ENCODE assay signal across 13 cellular contexts in genomic region chr10:5582736-5583135, GRCh38. TPM values are rescaled to one million over a fixed set of nuclear protein-coding genes. Genes with fewer than 3 reads are reported as not detected.
DNase-seq lines count a peak whose midpoint lies in the region; ATAC-seq and TF ChIP-seq lines count a peak whose summit lies in the region.
"Had no signal": no experiment of that assay in that cellular context is flagged by ENCODE, and none has a peak within 500 bp of the region (broad histone marks: within the 10 kb centered on the region; RNA-seq: fewer than 3 reads in every experiment).

No MANE protein-coding gene starts in this region.

- TF ChIP-seq CTCF in GM12872 (IDR thresholded peaks at IDR 0.05; ENCODE audit: insufficient read depth, low read depth, low read length): 0 out of 3 replicates have a peak, but pooled peaks have one; percentile 35
- TF ChIP-seq CTCF in endothelial cell (IDR thresholded peaks at IDR 0.05; ENCODE audit: unreplicated experiment): peak; percentile 30
- peak; percentile 17 for TF ChIP-seq CTCF in retinal pigment epithelial cell (conservative IDR thresholded peaks at IDR 0.05; ENCODE audit: low read depth, low read length)

- H3K9me3 Mint-ChIP-seq in endothelial cell (ENCODE audit: unreplicated experiment): no peaks in the 10 kb centered on the region
- no peaks in the 10 kb centered on the region for H3K9me3 Mint-ChIP-seq in activated CD4-positive, alpha-beta memory T cell treated with anti-CD3 and anti-CD28 coated beads, Interleukin-2, amount 10 ng/mL, durations not matched to agents 7 days and 5 days
- no peaks in the 10 kb centered on the region for H3K9me3 Mint-ChIP-seq in activated naive CD8-positive, alpha-beta T cell treated with anti-CD3 and anti-CD28 coated beads for 36 hours
- H3K9me3 Mint-ChIP-seq: stimulated activated naive CD8-positive, alpha-beta T cell treated with anti-CD3 and anti-CD28 coated beads, Interleukin-15, amount 100 ng/mL, for 72 hours had no signal

- peak overlapping the region; percentile 80 for H3K27ac Mint-ChIP-seq in endothelial cell (ENCODE audit: unreplicated experiment)
- no peak overlapping the region for H3K27ac Mint-ChIP-seq in activated CD4-positive, alpha-beta memory T cell treated with anti-CD3 and anti-CD28 coated beads, Interleukin-2, amount 10 ng/mL, durations not matched to agents 7 days and 5 days
- no peak overlapping the region for H3K27ac Mint-ChIP-seq in activated naive CD8-positive, alpha-beta T cell treated with anti-CD3 and anti-CD28 coated beads for 36 hours
- H3K27ac Mint-ChIP-seq: stimulated activated naive CD8-positive, alpha-beta T cell treated with anti-CD3 and anti-CD28 coated beads, Interleukin-15, amount 100 ng/mL, for 72 hours had no signal

- CTCF ChIA-PET in activated CD4-positive, alpha-beta memory T cell treated with anti-CD3 and anti-CD28 coated beads, Interleukin-2, amount 10 ng/mL, durations not matched to agents 7 days and 5 days (lab: Charles Lee): interaction anchor here (1.5 kb wide), 1 partner anchor 22 kb away, joined by 3 read pairs; no protein-coding TSS in a partner anchor

- no peak for ATAC-seq in HG03108 (IDR thresholded peaks at IDR 0.05; ENCODE audit: unreplicated experiment)
- ATAC-seq: stimulated activated naive CD8-positive, alpha-beta T cell treated with anti-CD3 and anti-CD28 coated beads, Interleukin-15, amount 100 ng/mL, for 72 hours had no signal

- H3K36me3 Mint-ChIP-seq in endothelial cell (ENCODE audit: low read depth, unreplicated experiment): no peaks in the 10 kb centered on the region
- H3K36me3 Mint-ChIP-seq in activated CD4-positive, alpha-beta memory T cell treated with anti-CD3 and anti-CD28 coated beads, Interleukin-2, amount 10 ng/mL, durations not matched to agents 7 days and 5 days (ENCODE audit: low read depth): no peaks in the 10 kb centered on the region
- H3K36me3 Mint-ChIP-seq in activated naive CD8-positive, alpha-beta T cell treated with anti-CD3 and anti-CD28 coated beads for 36 hours: no peaks in the 10 kb centered on the region
- H3K36me3 Mint-ChIP-seq: IgD-negative memory B cell had no signal

- H3K4me1 Mint-ChIP-seq in endothelial cell (ENCODE audit: unreplicated experiment): peaks cover 35% of the 10 kb centered on the region
- H3K4me1 Mint-ChIP-seq in activated CD4-positive, alpha-beta memory T cell treated with anti-CD3 and anti-CD28 coated beads, Interleukin-2, amount 10 ng/mL, durations not matched to agents 7 days and 5 days: no peaks in the 10 kb centered on the region
- peaks cover 3% of the 10 kb centered on the region for H3K4me1 Mint-ChIP-seq in activated naive CD8-positive, alpha-beta T cell treated with anti-CD3 and anti-CD28 coated beads for 36 hours
- H3K4me1 Mint-ChIP-seq: stimulated activated naive CD8-positive, alpha-beta T cell treated with anti-CD3 and anti-CD28 coated beads, Interleukin-15, amount 100 ng/mL, for 72 hours had no signal

- peak; percentile 3 for DNase-seq in NCI-H69 (lab: John Stamatoyannopoulos, UW)
- DNase-seq in endothelial cell (ENCODE audit: low spot score): no peak
- DNase-seq in retinal pigment epithelial cell (ENCODE audit: low read depth): no peak
- no peak for DNase-seq in activated CD4-positive, alpha-beta memory T cell treated with anti-CD3 and anti-CD28 coated beads, Interleukin-2, amount 10 ng/mL, durations not matched to agents 7 days and 5 days
- no peak for DNase-seq in activated naive CD8-positive, alpha-beta T cell treated with anti-CD3 and anti-CD28 coated beads for 36 hours
- DNase-seq: activated CD4-positive, CD25-positive, alpha-beta regulatory T cell; foreskin fibroblast; NCI-H1436 treated with DMSO at 0.1 percent for 48 hours; stimulated activated naive CD8-positive, alpha-beta T cell treated with anti-CD3 and anti-CD28 coated beads, Interleukin-15, amount 100 ng/mL, for 72 hours had no signal

- POLR2A ChIA-PET in activated CD4-positive, alpha-beta memory T cell treated with anti-CD3 and anti-CD28 coated beads, Interleukin-2, amount 10 ng/mL, durations not matched to agents 7 days and 5 days (lab: Charles Lee): no interaction called here

- peaks cover 4% of the 10 kb centered on the region for H3K27me3 Mint-ChIP-seq in endothelial cell (ENCODE audit: unreplicated experiment)
- peaks cover 13% of the 10 kb centered on the region for H3K27me3 Mint-ChIP-seq in activated CD4-positive, alpha-beta memory T cell treated with anti-CD3 and anti-CD28 coated beads, Interleukin-2, amount 10 ng/mL, durations not matched to agents 7 days and 5 days
- H3K27me3 Mint-ChIP-seq in activated naive CD8-positive, alpha-beta T cell treated with anti-CD3 and anti-CD28 coated beads for 36 hours: peaks cover 5% of the 10 kb centered on the region

- no peak overlapping the region for H3K4me3 Mint-ChIP-seq in endothelial cell (ENCODE audit: unreplicated experiment)
- H3K4me3 Mint-ChIP-seq in activated CD4-positive, alpha-beta memory T cell treated with anti-CD3 and anti-CD28 coated beads, Interleukin-2, amount 10 ng/mL, durations not matched to agents 7 days and 5 days: no peak overlapping the region
- no peak overlapping the region for H3K4me3 Mint-ChIP-seq in activated naive CD8-positive, alpha-beta T cell treated with anti-CD3 and anti-CD28 coated beads for 36 hours
- H3K4me3 Mint-ChIP-seq: stimulated activated naive CD8-positive, alpha-beta T cell treated with anti-CD3 and anti-CD28 coated beads, Interleukin-15, amount 100 ng/mL, for 72 hours had no signal

- H3K4me3 ChIP-seq in retinal pigment epithelial cell (ENCODE audit: low read length): no peak overlapping the region
- H3K4me3 ChIP-seq: SK-N-MC had no signal

RNA-seq across cellular contexts. Expression of gene CALML3, which starts 58.0 kb away (rescaled TPM):
- not detected for total RNA-seq in endothelial cell (ENCODE audit: unreplicated experiment)
- not detected for total RNA-seq in activated CD4-positive, alpha-beta memory T cell treated with anti-CD3 and anti-CD28 coated beads, Interleukin-2, amount 10 ng/mL, durations not matched to agents 7 days and 5 days
- not detected for total RNA-seq in activated naive CD8-positive, alpha-beta T cell treated with anti-CD3 and anti-CD28 coated beads for 36 hours
